ENCODE assay signal across 19 cellular contexts in genomic region chr20:53522696-53523095, GRCh38.
A peak's percentile ranks its signal among the peaks of the same experiment; 100 is the strongest.
DNase-seq lines count a peak whose midpoint lies in the region; ATAC-seq, FAIRE-seq and TF ChIP-seq lines count a peak whose summit lies in the region.
"Had no signal": no experiment of that assay in that cellular context is flagged by ENCODE, and none has a peak within 500 bp of the region (broad histone marks: within the 10 kb centered on the region; RNA-seq: fewer than 3 reads in every experiment).

No MANE protein-coding gene starts in this region.

- H3K4me3 Mint-ChIP-seq in Caco-2 (ENCODE audit: unreplicated experiment) = no peak overlapping the region
- H3K4me3 Mint-ChIP-seq: CD4-positive, CD25-positive, alpha-beta regulatory T cell; CD8-positive, alpha-beta memory T cell had no signal

- H3K27me3 ChIP-seq in Caco-2 (replicated peaks; ENCODE audit: control insufficient read depth, insufficient read depth, low read length) (no peaks in the 10 kb centered on the region), sigmoid colon (no peaks in the 10 kb centered on the region)
- H3K27me3 ChIP-seq: BE2C had no signal

- ATAC-seq in left lobe of liver = no peak

- H3K9me3 Mint-ChIP-seq in Caco-2 (ENCODE audit: unreplicated experiment) = peaks cover 7% of the 10 kb centered on the region
- H3K9me3 Mint-ChIP-seq: CD4-positive, CD25-positive, alpha-beta regulatory T cell; CD8-positive, alpha-beta memory T cell had no signal

- CTCF ChIA-PET in Caco-2 (lab: Charles Lee) = interaction anchor here (0.7 kb wide), 1 partner anchor 35 kb away, joined by 3 read pairs; no protein-coding TSS in a partner anchor

- H3K4me1 ChIP-seq in Caco-2 = no peaks in the 10 kb centered on the region
- no peaks in the 10 kb centered on the region for H3K4me1 ChIP-seq in sigmoid colon
- H3K4me1 ChIP-seq: BE2C, HAP-1 had no signal

- peak overlapping the region; percentile 29 for H3K27ac Mint-ChIP-seq in Caco-2 (ENCODE audit: unreplicated experiment)
- H3K27ac Mint-ChIP-seq: CD4-positive, CD25-positive, alpha-beta regulatory T cell; CD8-positive, alpha-beta memory T cell had no signal

- no peak for TF ChIP-seq CTCF in Caco-2 (IDR thresholded peaks at IDR 0.05; ENCODE audit: insufficient read depth in 1 of 2, low read depth in 1 of 2, low read length in 1 of 2, severe bottlenecking in 1 of 2, unreplicated experiment in 1 of 2)
- TF ChIP-seq CTCF in sigmoid colon (IDR thresholded peaks at IDR 0.05) = no peak

- TF ChIP-seq POLR2A in sigmoid colon (IDR thresholded peaks at IDR 0.05) = no peak

- intact Hi-C loops in Caco-2 (cut with micrococcal nuclease; ENCODE audit: unreplicated experiment) (no loop called here), sigmoid colon (cut with DNase I) (no loop called here)

- TF ChIP-seq EP300 in sigmoid colon (IDR thresholded peaks at IDR 0.05) = no peak

- POLR2A ChIA-PET in Caco-2 (lab: Charles Lee) = interaction anchor here (0.7 kb wide), 1 partner anchor 25 kb away, joined by 4 read pairs; no protein-coding TSS in a partner anchor

- peaks cover 11% of the 10 kb centered on the region for H3K4me1 Mint-ChIP-seq in Caco-2 (ENCODE audit: low read depth, unreplicated experiment)
- H3K4me1 Mint-ChIP-seq: CD4-positive, CD25-positive, alpha-beta regulatory T cell; CD8-positive, alpha-beta memory T cell had no signal

- no peaks in the 10 kb centered on the region for H3K27me3 Mint-ChIP-seq in Caco-2 (ENCODE audit: insufficient read depth, unreplicated experiment)

- peak; percentile 40 for FAIRE-seq in HTR-8/SVneo (lab: Jason Lieb, UNC)
- FAIRE-seq: A204.1, D721Med, GM12892, GM18507 had no signal

- no peak overlapping the region for H3K27ac ChIP-seq in sigmoid colon
- H3K27ac ChIP-seq: GM23248 had no signal

- BruUV-seq in Caco-2 (replicated peaks; lab: Mats Ljungman, UMichigan) = no TSS peak

- H3K36me3 ChIP-seq in Caco-2 (ENCODE audit: control insufficient read depth, insufficient read depth, low read length) (no peaks in the 10 kb centered on the region), sigmoid colon (no peaks in the 10 kb centered on the region)
- H3K36me3 ChIP-seq: BE2C, HAP-1 had no signal

- WGBS in sigmoid colon, 2 donors = 82 to 86% methylated on average over 5 of the region's 5 CpGs

- H3K36me3 Mint-ChIP-seq in Caco-2 (ENCODE audit: insufficient read depth, unreplicated experiment) = no peaks in the 10 kb centered on the region
- H3K36me3 Mint-ChIP-seq: CD4-positive, CD25-positive, alpha-beta regulatory T cell; CD8-positive, alpha-beta memory T cell had no signal

- no peaks in the 10 kb centered on the region for H3K9me3 ChIP-seq in Caco-2
- H3K9me3 ChIP-seq in sigmoid colon = no peaks in the 10 kb centered on the region
- H3K9me3 ChIP-seq: BE2C, HAP-1 had no signal

- H3K4me3 ChIP-seq in Caco-2 (ENCODE audit: low read depth, low read length) = no peak overlapping the region
- no peak overlapping the region for H3K4me3 ChIP-seq in sigmoid colon
- H3K4me3 ChIP-seq: GM23248, HAP-1 had no signal

- DNase-seq in Caco-2 (peak in 1 of 2 experiments; percentile 37), HTR-8/SVneo (ENCODE audit: insufficient read length, low spot score) (no peak), left lobe of liver (ENCODE audit: low spot score) (peak; percentile 23), sigmoid colon (peak; percentile 22), glomerular visceral epithelial cell (ENCODE audit: extremely low spot score) (no peak), kidney tubule cell (ENCODE audit: low spot score) (no peak)
- DNase-seq: ACHN; BE2C; C1 segment of cervical spinal cord; CD4-positive, CD25-positive, alpha-beta regulatory T cell; CD8-positive, alpha-beta memory T cell; COR-L47; GDM1; GM23248 had no signal

Comparison
In these comparisons a context has a peak if more than half of its experiments do, and no peak if none do; other contexts are left out.
1. DNase-seq: peak in left lobe of liver (single experiment) and sigmoid colon (single experiment); none in HTR-8/SVneo (single experiment), glomerular visceral epithelial cell (single experiment) and kidney tubule cell (single experiment).